Comparison of ENCODE assay signal across 9 cellular contexts in the genomic region with DNA sequence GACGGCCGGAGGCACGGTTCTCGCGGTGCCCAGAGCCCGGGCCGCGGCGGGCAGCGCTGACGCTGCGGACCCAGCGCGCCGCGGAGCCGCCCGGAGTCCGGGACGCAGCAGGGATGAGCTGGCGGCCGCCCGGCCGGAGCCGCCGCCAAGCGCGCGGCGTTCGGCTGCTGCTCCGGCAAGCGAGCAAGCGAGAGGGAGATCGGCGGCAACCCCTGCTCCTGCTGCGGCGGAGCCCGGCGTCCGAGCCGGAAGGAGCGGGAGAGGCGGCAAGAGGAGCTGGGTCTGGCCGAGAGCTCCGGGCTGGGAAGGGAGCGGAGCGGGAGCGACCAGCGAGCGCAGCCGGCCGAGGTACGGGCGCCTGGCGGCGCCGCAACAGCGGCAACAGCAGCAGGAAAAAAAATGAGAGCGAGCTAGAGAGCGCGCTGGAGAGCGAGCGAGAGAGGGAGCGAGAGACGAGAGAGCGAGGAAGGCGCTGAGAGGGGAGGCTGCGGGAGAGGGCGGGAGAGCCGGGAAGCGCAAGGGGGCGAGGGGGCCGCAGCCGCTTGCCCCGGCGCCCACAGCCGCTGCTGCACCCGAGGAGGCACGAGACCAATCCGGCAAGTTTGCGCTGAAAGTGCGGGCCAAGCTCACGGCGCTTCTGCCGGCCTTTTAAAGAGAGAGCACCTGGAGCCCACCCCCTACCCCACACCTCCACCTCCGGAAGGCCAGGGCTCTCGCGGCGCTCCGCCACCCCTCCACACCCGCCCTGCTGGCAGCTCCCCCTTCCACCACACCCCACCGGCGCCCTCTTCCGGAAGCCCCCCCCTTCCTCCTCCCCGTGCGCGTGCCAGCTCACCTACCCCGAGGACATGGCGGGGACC. TPM values are rescaled to one million over a fixed set of nuclear protein-coding genes. Genes with fewer than 3 reads are reported as not detected.
DNase-seq lines count a peak whose midpoint lies in the region; ATAC-seq and TF ChIP-seq lines count a peak whose summit lies in the region.
"Had no signal": no experiment of that assay in that cellular context is flagged by ENCODE, and none has a peak within 500 bp of the region (broad histone marks: within the 10 kb centered on the region; RNA-seq: fewer than 3 reads in every experiment).

No MANE protein-coding gene starts in this region.

- TF ChIP-seq CTCF in CD4-positive, alpha-beta T cell (IDR thresholded peaks at IDR 0.05), result no peak
- TF ChIP-seq CTCF in fibroblast of lung (conservative IDR thresholded peaks at IDR 0.05 in 1 of 2, IDR thresholded peaks at IDR 0.05 in 1 of 2; ENCODE audit: low read depth in 1 of 2, low read length in 2 of 2) (no peak), omental fat pad (IDR thresholded peaks at IDR 0.05) (no peak)

- H3K27me3 ChIP-seq in CD4-positive, alpha-beta T cell (ENCODE audit: control insufficient read depth, insufficient read depth, low read length), result peaks cover 70% of the 10 kb centered on the region
- H3K27me3 ChIP-seq in fibroblast of lung (ENCODE audit: control insufficient read depth, insufficient read depth, low read length), result peaks cover 49% of the 10 kb centered on the region

- H2AFZ ChIP-seq in fibroblast of lung (ENCODE audit: low read length), result no peak overlapping the region

- H3K36me3 Mint-ChIP-seq in CD4-positive, alpha-beta T cell (ENCODE audit: low read depth), result no peaks in the 10 kb centered on the region

- H3K4me2 ChIP-seq in fibroblast of lung (ENCODE audit: extremely low read depth, insufficient read depth, low read length), result peak overlapping the region; percentile 51

- no peaks in the 10 kb centered on the region for H4K20me1 ChIP-seq in fibroblast of lung (ENCODE audit: control insufficient read depth, extremely low read depth, insufficient read depth, low read length)

- peak; percentile 62 for ATAC-seq in CD4-positive, alpha-beta T cell (ENCODE audit: poor library complexity)
- ATAC-seq in omental fat pad (ENCODE audit: low FRiP score), result peak; percentile 52

- intact Hi-C loops in CD4-positive, alpha-beta T cell (cut with DNase I, micrococcal nuclease), result no loop called here

- POLR2A ChIA-PET in CD4-positive, alpha-beta T cell (lab: Charles Lee), result interaction anchor here (0.6 to 1.0 kb wide), 2 partner anchors 9 to 434 kb away, joined by 3 read pairs; partner anchors contain the start of gene UQCC2

- H3K4me3 ChIP-seq in Jurkat, Clone E6-1 (ENCODE audit: low read length), result peak overlapping the region; percentile 43
- H3K4me3 ChIP-seq in fibroblast of lung (replicated peaks in 1 of 4; ENCODE audit: control extremely low read depth in 1 of 4, insufficient read depth in 1 of 4, low read depth in 3 of 4, low read length in 4 of 4), result peak overlapping the region in 2 of 4 experiments; percentile 31 to 51

- H3K9me3 ChIP-seq in CD4-positive, alpha-beta T cell (ENCODE audit: control insufficient read depth, low read length), result no peaks in the 10 kb centered on the region
- no peaks in the 10 kb centered on the region for H3K9me3 ChIP-seq in fibroblast of lung (ENCODE audit: control insufficient read depth, insufficient read depth, low read depth, low read length)

- H3K4me3 Mint-ChIP-seq in CD4-positive, alpha-beta T cell, result peak overlapping the region; percentile 77

- no peaks in the 10 kb centered on the region for H3K36me3 ChIP-seq in fibroblast of lung (ENCODE audit: control insufficient read depth, insufficient read depth, low read length)

- CTCF ChIA-PET in CD4-positive, alpha-beta T cell (lab: Charles Lee), result interaction anchor here (0.6 to 0.7 kb wide), 2 partner anchors 374 to 381 kb away, joined by 3 to 5 read pairs; no protein-coding TSS in a partner anchor

- H3K4me1 ChIP-seq in fibroblast of lung (ENCODE audit: control insufficient read depth, extremely low read depth, insufficient read depth, low read length), result no peaks in the 10 kb centered on the region

- no peaks in the 10 kb centered on the region for H3K9me3 Mint-ChIP-seq in CD4-positive, alpha-beta T cell

- H3K27me3 Mint-ChIP-seq in CD4-positive, alpha-beta T cell, result peaks cover 80% of the 10 kb centered on the region

- H3K9ac ChIP-seq in fibroblast of lung (ENCODE audit: insufficient read depth, low read length), result no peak overlapping the region

- no peaks in the 10 kb centered on the region for H3K79me2 ChIP-seq in fibroblast of lung (ENCODE audit: control insufficient read depth, insufficient read depth, low read length)

- no peak overlapping the region for H3K27ac Mint-ChIP-seq in CD4-positive, alpha-beta T cell

- DNase-seq in CD4-positive, alpha-beta T cell, result peak in 9 of 10 experiments; percentile 15 to 49 (median 30)
- no peak for DNase-seq in Jurkat, Clone E6-1 (ENCODE audit: low read depth, low spot score)
- DNase-seq in activated T-cell treated with anti-CD3 and anti-CD28 coated beads for 4 hours (peak; percentile 37), fibroblast of lung (ENCODE audit: low read depth in 2 of 2) (peak; percentile 33 to 66), omental fat pad (ENCODE audit: low spot score) (no peak), T-helper 9 cell (no peak), H4 (ENCODE audit: low spot score) (no peak), GDM1 (lab: John Stamatoyannopoulos, UW) (no peak)

- H3K4me1 Mint-ChIP-seq in CD4-positive, alpha-beta T cell (ENCODE audit: low read depth), result peaks cover 23% of the 10 kb centered on the region

- H3K27ac ChIP-seq in CD4-positive, alpha-beta T cell (ENCODE audit: low read depth, low read length), result no peak overlapping the region
- no peak overlapping the region for H3K27ac ChIP-seq in fibroblast of lung (ENCODE audit: insufficient read depth, low read length)

RNA-seq across cellular contexts. Expression of gene GRM4, which starts 0.5 kb away (rescaled TPM):
- under 1 TPM in 1 of 2 experiments, not detected in 1; 0.08 TPM for total RNA-seq in CD4-positive, alpha-beta T cell
- 1.8 TPM for polyA plus RNA-seq in Jurkat, Clone E6-1 (2012; ENCODE audit: insufficient read depth, insufficient read length)
- total RNA-seq in fibroblast of lung, result under 0.01 TPM in 2 replicates
- polyA plus RNA-seq in fibroblast of lung, result not detected in 2 replicates
- not detected in 2 replicates for polyA plus RNA-seq in fibroblast of lung (2012)
- polyA minus RNA-seq in fibroblast of lung (ENCODE audit: low replicate concordance), result not detected in 2 replicates
- under 1 TPM in 1 of 4 donors, not detected in 3; 0.60 TPM for total RNA-seq in omental fat pad
- total RNA-seq in H4 (2014; rRNA removed; shearing (Covaris generic)), result not detected in 2 replicates
- total RNA-seq: HT1080 had no signal

Comparison
In these comparisons a context has a peak if more than half of its experiments do, and no peak if none do; other contexts are left out.
1. DNase-seq: peak in CD4-positive, alpha-beta T cell (9 of 10), activated T-cell treated with anti-CD3 and anti-CD28 coated beads for 4 hours (single experiment) and fibroblast of lung (2 of 2); none in Jurkat, Clone E6-1 (single experiment), omental fat pad (single experiment), T-helper 9 cell (single experiment), H4 (single experiment) and GDM1 (single experiment).